In genomic region chr6:12595161-12595792, GRCh38 we compare ENCODE assay signal across 10 cellular contexts.
DNase-seq lines count a peak whose midpoint lies in the region; ATAC-seq, FAIRE-seq and TF ChIP-seq lines count a peak whose summit lies in the region.
"Had no signal": no experiment of that assay in that cellular context is flagged by ENCODE, and none has a peak within 500 bp of the region (broad histone marks: within the 10 kb centered on the region; RNA-seq: fewer than 3 reads in every experiment).

No MANE protein-coding gene starts in this region.

- no peak for TF ChIP-seq CTCF in DOHH2 (IDR thresholded peaks at IDR 0.05; ENCODE audit: low read depth, low read length, poor library complexity, severe bottlenecking)
- TF ChIP-seq CTCF in foreskin fibroblast (IDR thresholded peaks at IDR 0.05; ENCODE audit: low read depth, low read length) = no peak
- no peak for TF ChIP-seq CTCF in HepG2 (CRISPR knock-in tag; IDR thresholded peaks at IDR 0.05)

- no peak for FAIRE-seq in HepG2 (lab: Jason Lieb, UNC)

- no peaks in the 10 kb centered on the region for H3K36me3 ChIP-seq in DOHH2 (ENCODE audit: control insufficient read depth, low read length)
- no peaks in the 10 kb centered on the region for H3K36me3 ChIP-seq in HepG2 (replicated peaks in 1 of 2; ENCODE audit: control insufficient read depth in 1 of 2, insufficient read depth in 2 of 2, low read length in 2 of 2)

- H3K4me3 ChIP-seq in DOHH2 (ENCODE audit: low read length) (peak overlapping the region; percentile 56), foreskin fibroblast (ENCODE audit: low read depth in 1 of 2, low read length in 2 of 2) (no peak overlapping the region), HepG2 (replicated peaks in 1 of 3; ENCODE audit: insufficient read depth in 1 of 3, low read depth in 2 of 3, low read length in 3 of 3) (no peak overlapping the region)
- H3K4me3 ChIP-seq: mucosa of descending colon had no signal

- H3K4me1 ChIP-seq in DOHH2 (ENCODE audit: control insufficient read depth, low read length) = peaks cover 72% of the 10 kb centered on the region
- H3K4me1 ChIP-seq in HepG2 (ENCODE audit: insufficient read depth, low read length) = peaks cover 11% of the 10 kb centered on the region

- H3K9ac ChIP-seq in HepG2 (ENCODE audit: insufficient read depth, low read depth, low read length) = no peak overlapping the region

- TF ChIP-seq RAD21 in HepG2 (CRISPR knock-in tag; IDR thresholded peaks at IDR 0.05) = no peak

- no peaks in the 10 kb centered on the region for H4K20me1 ChIP-seq in DOHH2 (ENCODE audit: control insufficient read depth, insufficient read depth, low read depth, low read length)
- H4K20me1 ChIP-seq in HepG2 (ENCODE audit: insufficient read depth, low read length) = no peaks in the 10 kb centered on the region

- no peaks in the 10 kb centered on the region for H3K9me2 ChIP-seq in DOHH2 (replicated peaks; ENCODE audit: control insufficient read depth, low read length)

- H3F3A ChIP-seq in DOHH2 (ENCODE audit: control insufficient read depth, insufficient read depth) = 0 out of 2 replicates have a peak, but pooled peaks cover 5% of the 10 kb centered on the region

- H3K4me2 ChIP-seq in DOHH2 (ENCODE audit: low read length) = peak overlapping the region; percentile 73
- H3K4me2 ChIP-seq in HepG2 (ENCODE audit: low read depth, low read length) = no peak overlapping the region

- no TSS peak for BruUV-seq in HepG2 (replicated peaks; lab: Mats Ljungman, UMichigan)

- H3K27ac ChIP-seq in DOHH2 (ENCODE audit: low read depth, low read length) (peak overlapping the region; percentile 75), HepG2 (ENCODE audit: extremely low read length, insufficient read depth, low read length) (no peak overlapping the region)

- H3K9me3 ChIP-seq in DOHH2 (ENCODE audit: control insufficient read depth, insufficient read depth, low read length) = no peaks in the 10 kb centered on the region
- no peaks in the 10 kb centered on the region for H3K9me3 ChIP-seq in HepG2 (ENCODE audit: low read length)
- H3K9me3 ChIP-seq: mucosa of descending colon had no signal

- intact Hi-C loops in HepG2 (cut with micrococcal nuclease; ENCODE audit: unreplicated experiment) = no loop called here

- in situ Hi-C loops in HepG2 (cut with HindIII; ENCODE audit: extremely low pct_ligation_motif_present, low pct_unique_long_range_greater_than_20kb) = no loop called here

- peak; percentile 59 for ATAC-seq in GM21576 (IDR thresholded peaks at IDR 0.05; ENCODE audit: unreplicated experiment)
- no peak for ATAC-seq in HepG2
- no peak for ATAC-seq in HG03442 (IDR thresholded peaks at IDR 0.05; ENCODE audit: unreplicated experiment)
- ATAC-seq: mucosa of descending colon had no signal

- peak; percentile 84 for DNase-seq in M059J (ENCODE audit: low read depth)
- DNase-seq in foreskin fibroblast = peak; percentile 63 to 71
- DNase-seq in HepG2 (ENCODE audit: low spot score) = no peak
- no peak for DNase-seq in NCI-H128 (lab: John Stamatoyannopoulos, UW; ENCODE audit: unreplicated experiment)
- DNase-seq in mesenteric fat pad (ENCODE audit: low spot score) = no peak
- DNase-seq: DND-41 had no signal

- H3K27me3 ChIP-seq in DOHH2 (ENCODE audit: control insufficient read depth, low read length) (no peaks in the 10 kb centered on the region), HepG2 (ENCODE audit: control insufficient read depth in 1 of 2, insufficient read depth in 2 of 2, low read length in 2 of 2) (no peaks in the 10 kb centered on the region)

- POLR2A ChIA-PET in HepG2 (lab: Yijun Ruan, JAX) = no interaction called here

- no peaks in the 10 kb centered on the region for H3K79me2 ChIP-seq in DOHH2 (ENCODE audit: control insufficient read depth, low read length)
- H3K79me2 ChIP-seq in HepG2 (ENCODE audit: insufficient read depth, low read length) = no peaks in the 10 kb centered on the region

- H2AFZ ChIP-seq in HepG2 (ENCODE audit: low read length) = no peak overlapping the region

- 33% methylated on average over 9 of the region's 9 CpGs for WGBS in HepG2 (ENCODE audit: low lambda C conversion rate)

- TF ChIP-seq EP300 in HepG2 (IDR thresholded peaks at IDR 0.05; ENCODE audit: low read depth in 2 of 2, low read length in 2 of 2) (no peak), HepG2 (CRISPR knock-in tag; IDR thresholded peaks at IDR 0.05; ENCODE audit: borderline replicate concordance) (no peak)

- CTCF ChIA-PET in HepG2 (lab: Yijun Ruan, JAX; ENCODE audit: low intra/inter-chr PET ratio, low total read pairs) = no interaction called here

- TF ChIP-seq POLR2A in HepG2 (IDR thresholded peaks at IDR 0.05; ENCODE audit: insufficient read depth in 1 of 2, low read depth in 2 of 2, low read length in 2 of 2) = no peak

TF ChIP-seq in HepG2, 621 proteins besides CTCF, POLR2A, EP300 and RAD21 (continues in another document):
- TF ChIP-seq ZNF558 (CRISPR knock-in tag; IDR thresholded peaks at IDR 0.05; ENCODE audit: borderline replicate concordance) (no peak), ZNF446 (CRISPR knock-in tag; IDR thresholded peaks at IDR 0.05) (no peak), MTF2 (CRISPR knock-in tag; IDR thresholded peaks at IDR 0.05; ENCODE audit: borderline replicate concordance) (no peak), ZKSCAN1 (IDR thresholded peaks at IDR 0.05; ENCODE audit: low read length) (no peak), RERE (CRISPR knock-in tag; IDR thresholded peaks at IDR 0.05; ENCODE audit: low read depth) (no peak), ZNF746 (CRISPR knock-in tag; IDR thresholded peaks at IDR 0.05) (no peak), RBAK (CRISPR knock-in tag; IDR thresholded peaks at IDR 0.05) (no peak), ZNF841 (CRISPR knock-in tag; IDR thresholded peaks at IDR 0.05; ENCODE audit: borderline replicate concordance) (no peak), ARID4A (CRISPR knock-in tag; IDR thresholded peaks at IDR 0.05; ENCODE audit: borderline replicate concordance) (no peak), KDM6A (CRISPR knock-in tag; IDR thresholded peaks at IDR 0.05; ENCODE audit: low read depth) (no peak), DMAP1 (CRISPR knock-in tag; IDR thresholded peaks at IDR 0.05) (no peak)

Comparison
In these comparisons a context has a peak if more than half of its experiments do, and no peak if none do; other contexts are left out.
1. DNase-seq: peak in M059J (single experiment) and foreskin fibroblast (2 of 2); none in HepG2 (single experiment), NCI-H128 (single experiment) and mesenteric fat pad (single experiment).